1 cellular context compared by ENCODE assay signal in genomic region chr2:238321467-238321866, GRCh38.
TF ChIP-seq lines count a peak whose summit lies in the region.

No MANE protein-coding gene starts in this region.

TF ChIP-seq in K562, 482 proteins besides CTCF, POLR2A, EP300 and RAD21:
- TF ChIP-seq HMGXB4 (CRISPR knock-in tag; IDR thresholded peaks at IDR 0.05) (no peak), SMC3 (conservative IDR thresholded peaks at IDR 0.05; ENCODE audit: insufficient read depth, low read depth, low read length) (no peak), GTF2A2 (tag; IDR thresholded peaks at IDR 0.05) (no peak), CHD4 (IDR thresholded peaks at IDR 0.05; ENCODE audit: insufficient read depth, insufficient replicate concordance, low read depth, low read length, poor library complexity, severe bottlenecking) (no peak), TAF1 (IDR thresholded peaks at IDR 0.05; ENCODE audit: control insufficient read depth, extremely low read depth, insufficient read depth, low read length, severe bottlenecking) (no peak), ZNF740 (CRISPR knock-in tag; IDR thresholded peaks at IDR 0.05) (no peak), ZNF740 (tag; IDR thresholded peaks at IDR 0.05) (no peak), BHLHE40 (IDR thresholded peaks at IDR 0.05; ENCODE audit: low read length) (no peak), ZFP1 (CRISPR knock-in tag; IDR thresholded peaks at IDR 0.05) (no peak), ZNF324 (CRISPR knock-in tag; IDR thresholded peaks at IDR 0.05) (no peak)
